ENCODE assay signal across 24 cellular contexts in genomic region chr10:29982997-29983648, GRCh38.
"Had no signal": no experiment of that assay in that cellular context is flagged by ENCODE, and none has a peak within 500 bp of the region (broad histone marks: within the 10 kb centered on the region; RNA-seq: fewer than 3 reads in every experiment).

No MANE protein-coding gene starts in this region.

- H3K4me3 ChIP-seq: adrenal gland, SK-N-MC had no signal

- ATAC-seq: activated CD8-positive, alpha-beta T cell treated with anti-CD3 and anti-CD28 coated beads for 36 hours; activated T-cell treated with anti-CD3 and anti-CD28 coated beads, Interleukin-2, amount 50 U/mL, for 72 hours; Right ventricle myocardium inferior; T-cell had no signal

- H3K27me3 ChIP-seq: adrenal gland had no signal

- H3K9me3 ChIP-seq: adrenal gland had no signal

- DNase-seq: activated CD4-positive, alpha-beta T cell treated with anti-CD3 and anti-CD28 coated beads for 4 hours; activated CD8-positive, alpha-beta memory T cell treated with anti-CD3 and anti-CD28 coated beads, Interleukin-2, amount 50 U/mL, for 4 hours; activated CD8-positive, alpha-beta T cell treated with anti-CD3 and anti-CD28 coated beads for 36 hours; activated gamma-delta T cell treated with Interleukin-2 at 50 U/mL for 16 hours; activated naive CD4-positive, alpha-beta T cell treated with anti-CD3 and anti-CD28 coated beads, Interleukin-2, amount 50 U/mL, for 16 hours; activated naive CD8-positive, alpha-beta T cell treated with anti-CD3 and anti-CD28 coated beads, Interleukin-2, amount 10 ng/mL, durations not matched to agents 7 days and 5 days; activated T-cell treated with anti-CD3 and anti-CD28 coated beads, Interleukin-2, amount 50 U/mL, for 72 hours; adrenal gland; anterior cingulate cortex; cerebellar nuclear complex; NCI-H1105; NCI-H1436; NCI-H1694 treated with DMSO at 0.1 percent for 48 hours; NCI-H2029 treated with DMSO at 0.1 percent for 48 hours; NCI-H345; NCI-H510A; NCI-H526 treated with DMSO at 0.1 percent for 48 hours; NCI-H82; T-cell; T-helper 2 cell had no signal

- H3K36me3 ChIP-seq: adrenal gland had no signal

- H3K27ac ChIP-seq: adrenal gland, SK-N-MC, VCaP had no signal

- FAIRE-seq: colon had no signal
